In genomic region chr19:55516878-55517620, GRCh38 we compare ENCODE assay signal across 8 cellular contexts. TPM values are rescaled to one million over a fixed set of nuclear protein-coding genes. Genes with fewer than 3 reads are reported as not detected.
DNase-seq lines count a peak whose midpoint lies in the region; ATAC-seq and TF ChIP-seq lines count a peak whose summit lies in the region.

No MANE protein-coding gene starts in this region.

- DNase-seq in BJ (ENCODE audit: low read depth) (no peak), GM19240 (ENCODE audit: insufficient read length, low spot score) (peak; percentile 100), NCI-H524 (lab: John Stamatoyannopoulos, UW) (peak; percentile 80 to 91), colonic mucosa (peak; percentile 96), left kidney (ENCODE audit: low read depth, low spot score) (peak; percentile 95)
- DNase-seq in activated CD4-positive, alpha-beta T cell treated with anti-CD3 and anti-CD28 coated beads for 4 hours: peak; percentile 90 to 91
- peak; percentile 92 for DNase-seq in stimulated activated CD4-positive, alpha-beta T cell treated with anti-CD3 and anti-CD28 coated beads, Interleukin-1b, Interleukin-23, amount 100 ng/mL, for 48 hours

- H3K27ac ChIP-seq in colonic mucosa: peak overlapping the region; percentile 36

- H3K4me3 ChIP-seq in BJ (ENCODE audit: low read depth, low read length) (peak overlapping the region; percentile 34), colonic mucosa (peak overlapping the region; percentile 37)

- TF ChIP-seq CTCF in BJ (IDR thresholded peaks at IDR 0.05; ENCODE audit: insufficient read depth, low read depth, low read length): peak; percentile 98
- peak; percentile 64 for TF ChIP-seq CTCF in colonic mucosa (IDR thresholded peaks at IDR 0.05)

- peak; percentile 94 for ATAC-seq in HG03457 (IDR thresholded peaks at IDR 0.05; ENCODE audit: unreplicated experiment)

- H3K36me3 ChIP-seq in BJ (ENCODE audit: control insufficient read depth, insufficient read depth, low read length) (peaks cover 13% of the 10 kb centered on the region), colonic mucosa (no peaks in the 10 kb centered on the region)

- CTCF ChIA-PET in BJ (lab: Yijun Ruan, JAX): interaction anchor here (0.7 to 9.4 kb wide), 9 partner anchors 9 to 114 kb away, joined by 3 to 58 read pairs (median 6); partner anchors contain the start of gene ZNF865

- no peaks in the 10 kb centered on the region for H3K27me3 ChIP-seq in BJ (ENCODE audit: control insufficient read depth, insufficient read depth, low read length)
- H3K27me3 ChIP-seq in colonic mucosa: no peaks in the 10 kb centered on the region

- no peaks in the 10 kb centered on the region for H3K4me1 ChIP-seq in colonic mucosa

- POLR2A ChIA-PET in BJ (lab: Charles Lee): no interaction called here

- H3K9me3 ChIP-seq in colonic mucosa: no peaks in the 10 kb centered on the region

- H3K9ac ChIP-seq in colonic mucosa (ENCODE audit: low read depth in 2 of 2, low read length in 2 of 2): peak overlapping the region; percentile 80 to 89

- intact Hi-C loops in colonic mucosa (cut with DNase I): loop anchor here (2.0 to 5.0 kb wide), 2 partner anchors 90 to 114 kb away; partner anchors contain the start of gene ZNF865

RNA-seq across cellular contexts. Expression of gene SBK2, which starts 19.9 kb away (rescaled TPM):
- polyA plus RNA-seq in BJ (2011; rRNA removed): 0.07 TPM in 1 of 2 replicates, not detected in the other
- polyA minus RNA-seq in BJ (2011; rRNA and poly(A)+ RNA removed): not detected in 2 replicates
- not detected for total RNA-seq in colonic mucosa

RNA-seq across cellular contexts. Expression of gene SBK3, which starts 28.3 kb away (rescaled TPM):
- polyA plus RNA-seq in BJ (2011; rRNA removed): 0.06 and 0.11 TPM in 2 replicates
- not detected in 2 replicates for polyA minus RNA-seq in BJ (2011; rRNA and poly(A)+ RNA removed)
- total RNA-seq in colonic mucosa: not detected

RNA-seq across cellular contexts. Expression of gene SSC5D, which starts 28.8 kb away (rescaled TPM):
- polyA plus RNA-seq in BJ (2011; rRNA removed): 5.5 and 8.2 TPM in 2 replicates
- polyA minus RNA-seq in BJ (2011; rRNA and poly(A)+ RNA removed): 11.0 and 37.8 TPM in 2 replicates
- total RNA-seq in colonic mucosa: 1 to 10 TPM; 2.2 to 7.4 TPM

RNA-seq across cellular contexts. Expression of gene NAT14, which starts 32.1 kb away (rescaled TPM):
- 20.4 and 34.8 TPM in 2 replicates for polyA plus RNA-seq in BJ (2011; rRNA removed)
- 8.6 and 10.6 TPM in 2 replicates for polyA minus RNA-seq in BJ (2011; rRNA and poly(A)+ RNA removed)
- 1 to 10 TPM; 4.9 to 7.7 TPM for total RNA-seq in colonic mucosa

RNA-seq across cellular contexts. Expression of gene ZNF628, which starts 40.6 kb away (rescaled TPM):
- polyA plus RNA-seq in BJ (2011; rRNA removed): 0.36 and 0.48 TPM in 2 replicates
- 0.47 and 0.62 TPM in 2 replicates for polyA minus RNA-seq in BJ (2011; rRNA and poly(A)+ RNA removed)
- total RNA-seq in colonic mucosa: 1 to 10 TPM; 8.6 to 8.9 TPM
